8 cellular contexts compared by ENCODE assay signal in genomic region chr6:30489081-30490030, GRCh38. TPM values are rescaled to one million over a fixed set of nuclear protein-coding genes. Genes with fewer than 3 reads are reported as not detected.
DNase-seq lines count a peak whose midpoint lies in the region; ATAC-seq and TF ChIP-seq lines count a peak whose summit lies in the region.

Gene HLA-E, plus strand, starts transcription at chr6:30489509. Its CDS starts 23 bp downstream, at chr6:30489532.

- intact Hi-C loops in activated T-helper 2 cell treated with anti-CD3 and anti-CD28 coated beads, Interferon-gamma antibody, Interleukin-2, Interleukin-4, amounts not matched to agents 10 μg/mL and 5 μg/mL and 100 μg/mL, durations not matched to agents 14 hours and 24 hours and 36 hours (cut with micrococcal nuclease) = loop anchor here (1.0 to 5.0 kb wide), 5 partner anchors 27 to 233 kb away; partner anchors contain the start of gene TUBB
- intact Hi-C loops in natural killer cell (cut with micrococcal nuclease) = loop anchor here (1.0 to 2.0 kb wide), 3 partner anchors 20 to 231 kb away; partner anchors contain the start of gene TUBB

- H3K27ac Mint-ChIP-seq in activated T-helper 2 cell treated with anti-CD3 and anti-CD28 coated beads, Interferon-gamma antibody, Interleukin-2, Interleukin-4, amounts not matched to agents 10 μg/mL and 5 μg/mL and 100 μg/mL, durations not matched to agents 14 hours and 24 hours and 36 hours = peak within 1 kb of the TSS; percentile 97
- peak within 1 kb of the TSS; percentile 96 to 97 for H3K27ac Mint-ChIP-seq in natural killer cell

- peak within 1 kb of the TSS; percentile 98 for H3K4me3 Mint-ChIP-seq in activated T-helper 2 cell treated with anti-CD3 and anti-CD28 coated beads, Interferon-gamma antibody, Interleukin-2, Interleukin-4, amounts not matched to agents 10 μg/mL and 5 μg/mL and 100 μg/mL, durations not matched to agents 14 hours and 24 hours and 36 hours (ENCODE audit: low read depth)
- H3K4me3 Mint-ChIP-seq in natural killer cell = peak within 1 kb of the TSS; percentile 97

- H3K4me1 Mint-ChIP-seq in activated T-helper 2 cell treated with anti-CD3 and anti-CD28 coated beads, Interferon-gamma antibody, Interleukin-2, Interleukin-4, amounts not matched to agents 10 μg/mL and 5 μg/mL and 100 μg/mL, durations not matched to agents 14 hours and 24 hours and 36 hours (ENCODE audit: low read depth) = peaks cover 51% of the 10 kb centered on the region
- H3K4me1 Mint-ChIP-seq in natural killer cell = peaks cover 48 to 57% of the 10 kb centered on the region in 2 donors

- no peaks in the 10 kb centered on the region for H3K27me3 Mint-ChIP-seq in activated T-helper 2 cell treated with anti-CD3 and anti-CD28 coated beads, Interferon-gamma antibody, Interleukin-2, Interleukin-4, amounts not matched to agents 10 μg/mL and 5 μg/mL and 100 μg/mL, durations not matched to agents 14 hours and 24 hours and 36 hours (ENCODE audit: low read depth)
- H3K27me3 Mint-ChIP-seq in natural killer cell (ENCODE audit: low read depth in 2 of 2) = no peaks in the 10 kb centered on the region

- peak; percentile 81 for ATAC-seq in GM21619 (IDR thresholded peaks at IDR 0.05; ENCODE audit: unreplicated experiment)
- ATAC-seq in natural killer cell = peak; percentile 83 to 90 (median 83)

- H3K36me3 Mint-ChIP-seq in activated T-helper 2 cell treated with anti-CD3 and anti-CD28 coated beads, Interferon-gamma antibody, Interleukin-2, Interleukin-4, amounts not matched to agents 10 μg/mL and 5 μg/mL and 100 μg/mL, durations not matched to agents 14 hours and 24 hours and 36 hours (ENCODE audit: low read depth) = peaks cover 55% of the 10 kb centered on the region
- H3K36me3 Mint-ChIP-seq in natural killer cell = peaks cover 29% of the 10 kb centered on the region

- H3K9me3 Mint-ChIP-seq in activated T-helper 2 cell treated with anti-CD3 and anti-CD28 coated beads, Interferon-gamma antibody, Interleukin-2, Interleukin-4, amounts not matched to agents 10 μg/mL and 5 μg/mL and 100 μg/mL, durations not matched to agents 14 hours and 24 hours and 36 hours = no peaks in the 10 kb centered on the region
- no peaks in the 10 kb centered on the region for H3K9me3 Mint-ChIP-seq in natural killer cell

- in situ Hi-C loops in KBM-7 (cut with MboI; ENCODE audit: low pct_unique_long_range_greater_than_20kb, low sequenced_read_pairs) = no loop called here

- DNase-seq in DMS53 (lab: John Stamatoyannopoulos, UW) = peak; percentile 99
- peak; percentile 97 for DNase-seq in KBM-7
- peak; percentile 100 for DNase-seq in RPMI7951 (ENCODE audit: low read depth)
- DNase-seq in activated T-helper 2 cell treated with anti-CD3 and anti-CD28 coated beads, Interferon-gamma antibody, Interleukin-2, Interleukin-4, amounts not matched to agents 10 μg/mL and 5 μg/mL and 100 μg/mL, durations not matched to agents 14 hours and 24 hours and 36 hours (ENCODE audit: low spot score) = peak; percentile 90
- DNase-seq in fibroblast of peridontal ligament (ENCODE audit: extremely low read depth) = peak; percentile 100
- peak; percentile 79 for DNase-seq in natural killer cell
- peak; percentile 86 for DNase-seq in stimulated activated naive CD4-positive, alpha-beta T cell treated with Interleukin-2 at 50 U/mL for 16 hours (lab: John Stamatoyannopoulos, UW)

- no peak for TF ChIP-seq CTCF in natural killer cell (IDR thresholded peaks at IDR 0.05)

RNA-seq across cellular contexts. Expression of gene HLA-E, which starts in this region (rescaled TPM):
- 142 and 156 TPM in 2 replicates for total RNA-seq in RPMI7951 (2014; rRNA removed; shearing (Covaris generic))
- 358 and 360 TPM in 2 replicates for total RNA-seq in activated T-helper 2 cell treated with anti-CD3 and anti-CD28 coated beads, Interferon-gamma antibody, Interleukin-2, Interleukin-4, amounts not matched to agents 10 μg/mL and 5 μg/mL and 100 μg/mL, durations not matched to agents 14 hours and 24 hours and 36 hours
- total RNA-seq in natural killer cell = 1,000 to 10,000 TPM; 1,807 to 2,048 (median 1,904) TPM

Comparison
In these comparisons a context has a peak if more than half of its experiments do, and no peak if none do; other contexts are left out.
1. Peak in every context shown above with its lines: DNase-seq and ATAC-seq.